1 cellular context compared by ENCODE assay signal in the genomic region with DNA sequence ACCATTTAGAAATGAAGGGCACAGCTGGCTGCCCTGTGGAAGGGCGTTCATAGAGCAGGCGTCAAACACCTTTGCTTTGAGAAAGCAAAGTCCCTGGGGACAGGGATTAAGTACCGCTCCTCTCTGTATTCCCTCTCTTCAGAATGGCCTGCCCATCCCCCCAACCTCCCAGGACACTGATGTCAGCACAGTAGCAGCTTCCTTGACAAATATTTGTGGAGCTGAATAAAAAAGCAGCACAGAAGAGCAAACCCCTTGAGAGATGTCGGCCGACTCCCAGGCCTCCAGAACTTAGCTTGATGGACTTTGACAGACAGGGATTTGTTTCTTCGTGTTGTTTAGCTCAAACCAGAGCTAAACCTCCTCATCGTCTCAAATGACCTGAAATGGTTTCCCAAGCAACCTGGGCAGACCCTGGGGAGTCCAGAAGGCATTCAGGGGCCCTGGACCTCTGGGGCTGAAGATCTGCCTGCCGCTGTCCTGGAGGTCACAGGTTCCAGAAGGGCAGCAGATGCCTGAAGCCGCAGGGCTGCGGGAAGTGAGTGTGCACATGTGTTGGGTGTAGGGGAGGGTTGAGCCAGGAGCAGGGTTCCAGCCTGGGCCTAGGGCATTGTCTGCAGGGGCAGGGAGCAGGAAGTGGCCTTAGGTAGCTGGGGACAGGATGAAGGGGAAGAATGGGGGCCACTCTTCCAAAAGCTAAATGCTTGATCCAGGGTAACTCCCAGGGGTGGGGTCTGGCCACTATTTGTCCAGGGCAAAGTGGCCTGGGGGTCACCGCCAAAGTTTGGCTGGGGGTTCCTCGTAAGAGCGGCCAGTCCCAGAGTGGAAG.
A peak's percentile ranks its signal among the peaks of the same experiment; 100 is the strongest.
TF ChIP-seq lines count a peak whose summit lies in the region.

No MANE protein-coding gene starts in this region.

TF ChIP-seq in HepG2, 621 proteins besides CTCF, POLR2A, EP300 and RAD21 (continued from another document and continues in another):
- TF ChIP-seq, protein P1, sequence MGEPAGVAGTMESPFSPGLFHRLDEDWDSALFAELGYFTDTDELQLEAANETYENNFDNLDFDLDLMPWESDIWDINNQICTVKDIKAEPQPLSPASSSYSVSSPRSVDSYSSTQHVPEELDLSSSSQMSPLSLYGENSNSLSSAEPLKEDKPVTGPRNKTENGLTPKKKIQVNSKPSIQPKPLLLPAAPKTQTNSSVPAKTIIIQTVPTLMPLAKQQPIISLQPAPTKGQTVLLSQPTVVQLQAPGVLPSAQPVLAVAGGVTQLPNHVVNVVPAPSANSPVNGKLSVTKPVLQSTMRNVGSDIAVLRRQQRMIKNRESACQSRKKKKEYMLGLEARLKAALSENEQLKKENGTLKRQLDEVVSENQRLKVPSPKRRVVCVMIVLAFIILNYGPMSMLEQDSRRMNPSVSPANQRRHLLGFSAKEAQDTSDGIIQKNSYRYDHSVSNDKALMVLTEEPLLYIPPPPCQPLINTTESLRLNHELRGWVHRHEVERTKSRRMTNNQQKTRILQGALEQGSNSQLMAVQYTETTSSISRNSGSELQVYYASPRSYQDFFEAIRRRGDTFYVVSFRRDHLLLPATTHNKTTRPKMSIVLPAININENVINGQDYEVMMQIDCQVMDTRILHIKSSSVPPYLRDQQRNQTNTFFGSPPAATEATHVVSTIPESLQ (CRISPR knock-in tag; conservative IDR thresholded peaks at IDR 0.05) = no peak
- TF ChIP-seq RARA (CRISPR knock-in tag; IDR thresholded peaks at IDR 0.05) = peak; percentile 38; the same call in 1 of the 2 replicates
- TF ChIP-seq, protein P2, sequence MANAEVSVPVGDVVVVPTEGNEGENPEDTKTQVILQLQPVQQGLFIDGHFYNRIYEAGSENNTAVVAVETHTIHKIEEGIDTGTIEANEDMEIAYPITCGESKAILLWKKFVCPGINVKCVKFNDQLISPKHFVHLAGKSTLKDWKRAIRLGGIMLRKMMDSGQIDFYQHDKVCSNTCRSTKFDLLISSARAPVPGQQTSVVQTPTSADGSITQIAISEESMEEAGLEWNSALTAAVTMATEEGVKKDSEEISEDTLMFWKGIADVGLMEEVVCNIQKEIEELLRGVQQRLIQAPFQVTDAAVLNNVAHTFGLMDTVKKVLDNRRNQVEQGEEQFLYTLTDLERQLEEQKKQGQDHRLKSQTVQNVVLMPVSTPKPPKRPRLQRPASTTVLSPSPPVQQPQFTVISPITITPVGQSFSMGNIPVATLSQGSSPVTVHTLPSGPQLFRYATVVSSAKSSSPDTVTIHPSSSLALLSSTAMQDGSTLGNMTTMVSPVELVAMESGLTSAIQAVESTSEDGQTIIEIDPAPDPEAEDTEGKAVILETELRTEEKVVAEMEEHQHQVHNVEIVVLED (CRISPR knock-in tag; IDR thresholded peaks at IDR 0.05; ENCODE audit: borderline replicate concordance) = no peak
- no peak for TF ChIP-seq MBNL3 (CRISPR knock-in tag; conservative IDR thresholded peaks at IDR 0.05)
- TF ChIP-seq, protein P3, sequence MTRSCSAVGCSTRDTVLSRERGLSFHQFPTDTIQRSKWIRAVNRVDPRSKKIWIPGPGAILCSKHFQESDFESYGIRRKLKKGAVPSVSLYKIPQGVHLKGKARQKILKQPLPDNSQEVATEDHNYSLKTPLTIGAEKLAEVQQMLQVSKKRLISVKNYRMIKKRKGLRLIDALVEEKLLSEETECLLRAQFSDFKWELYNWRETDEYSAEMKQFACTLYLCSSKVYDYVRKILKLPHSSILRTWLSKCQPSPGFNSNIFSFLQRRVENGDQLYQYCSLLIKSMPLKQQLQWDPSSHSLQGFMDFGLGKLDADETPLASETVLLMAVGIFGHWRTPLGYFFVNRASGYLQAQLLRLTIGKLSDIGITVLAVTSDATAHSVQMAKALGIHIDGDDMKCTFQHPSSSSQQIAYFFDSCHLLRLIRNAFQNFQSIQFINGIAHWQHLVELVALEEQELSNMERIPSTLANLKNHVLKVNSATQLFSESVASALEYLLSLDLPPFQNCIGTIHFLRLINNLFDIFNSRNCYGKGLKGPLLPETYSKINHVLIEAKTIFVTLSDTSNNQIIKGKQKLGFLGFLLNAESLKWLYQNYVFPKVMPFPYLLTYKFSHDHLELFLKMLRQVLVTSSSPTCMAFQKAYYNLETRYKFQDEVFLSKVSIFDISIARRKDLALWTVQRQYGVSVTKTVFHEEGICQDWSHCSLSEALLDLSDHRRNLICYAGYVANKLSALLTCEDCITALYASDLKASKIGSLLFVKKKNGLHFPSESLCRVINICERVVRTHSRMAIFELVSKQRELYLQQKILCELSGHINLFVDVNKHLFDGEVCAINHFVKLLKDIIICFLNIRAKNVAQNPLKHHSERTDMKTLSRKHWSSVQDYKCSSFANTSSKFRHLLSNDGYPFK (CRISPR knock-in tag; IDR thresholded peaks at IDR 0.05; ENCODE audit: borderline replicate concordance) = peak; percentile 40; the same call in 1 of the 2 replicates
- no peak for TF ChIP-seq RFX1 (IDR thresholded peaks at IDR 0.05)
- no peak for TF ChIP-seq ZNF451 (CRISPR knock-in tag; IDR thresholded peaks at IDR 0.05)
- TF ChIP-seq, protein P4, sequence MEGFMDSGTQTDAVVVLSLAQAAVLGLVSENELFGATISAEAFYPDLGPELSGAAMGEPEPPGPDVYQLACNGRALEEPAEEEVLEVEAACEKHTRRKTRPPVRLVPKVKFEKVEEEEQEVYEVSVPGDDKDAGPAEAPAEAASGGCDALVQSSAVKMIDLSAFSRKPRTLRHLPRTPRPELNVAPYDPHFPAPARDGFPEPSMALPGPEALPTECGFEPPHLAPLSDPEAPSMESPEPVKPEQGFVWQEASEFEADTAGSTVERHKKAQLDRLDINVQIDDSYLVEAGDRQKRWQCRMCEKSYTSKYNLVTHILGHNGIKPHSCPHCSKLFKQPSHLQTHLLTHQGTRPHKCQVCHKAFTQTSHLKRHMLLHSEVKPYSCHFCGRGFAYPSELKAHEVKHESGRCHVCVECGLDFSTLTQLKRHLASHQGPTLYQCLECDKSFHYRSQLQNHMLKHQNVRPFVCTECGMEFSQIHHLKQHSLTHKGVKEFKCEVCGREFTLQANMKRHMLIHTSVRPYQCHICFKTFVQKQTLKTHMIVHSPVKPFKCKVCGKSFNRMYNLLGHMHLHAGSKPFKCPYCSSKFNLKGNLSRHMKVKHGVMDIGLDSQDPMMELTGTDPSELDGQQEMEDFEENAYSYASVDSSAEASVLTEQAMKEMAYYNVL (CRISPR knock-in tag; IDR thresholded peaks at IDR 0.05; ENCODE audit: borderline replicate concordance) = no peak; the same call in 1 of the 2 replicates
- TF ChIP-seq HNRNPK (IDR thresholded peaks at IDR 0.05; ENCODE audit: low read depth, low read length, poor library complexity, severe bottlenecking) = no peak
- TF ChIP-seq, protein P5, sequence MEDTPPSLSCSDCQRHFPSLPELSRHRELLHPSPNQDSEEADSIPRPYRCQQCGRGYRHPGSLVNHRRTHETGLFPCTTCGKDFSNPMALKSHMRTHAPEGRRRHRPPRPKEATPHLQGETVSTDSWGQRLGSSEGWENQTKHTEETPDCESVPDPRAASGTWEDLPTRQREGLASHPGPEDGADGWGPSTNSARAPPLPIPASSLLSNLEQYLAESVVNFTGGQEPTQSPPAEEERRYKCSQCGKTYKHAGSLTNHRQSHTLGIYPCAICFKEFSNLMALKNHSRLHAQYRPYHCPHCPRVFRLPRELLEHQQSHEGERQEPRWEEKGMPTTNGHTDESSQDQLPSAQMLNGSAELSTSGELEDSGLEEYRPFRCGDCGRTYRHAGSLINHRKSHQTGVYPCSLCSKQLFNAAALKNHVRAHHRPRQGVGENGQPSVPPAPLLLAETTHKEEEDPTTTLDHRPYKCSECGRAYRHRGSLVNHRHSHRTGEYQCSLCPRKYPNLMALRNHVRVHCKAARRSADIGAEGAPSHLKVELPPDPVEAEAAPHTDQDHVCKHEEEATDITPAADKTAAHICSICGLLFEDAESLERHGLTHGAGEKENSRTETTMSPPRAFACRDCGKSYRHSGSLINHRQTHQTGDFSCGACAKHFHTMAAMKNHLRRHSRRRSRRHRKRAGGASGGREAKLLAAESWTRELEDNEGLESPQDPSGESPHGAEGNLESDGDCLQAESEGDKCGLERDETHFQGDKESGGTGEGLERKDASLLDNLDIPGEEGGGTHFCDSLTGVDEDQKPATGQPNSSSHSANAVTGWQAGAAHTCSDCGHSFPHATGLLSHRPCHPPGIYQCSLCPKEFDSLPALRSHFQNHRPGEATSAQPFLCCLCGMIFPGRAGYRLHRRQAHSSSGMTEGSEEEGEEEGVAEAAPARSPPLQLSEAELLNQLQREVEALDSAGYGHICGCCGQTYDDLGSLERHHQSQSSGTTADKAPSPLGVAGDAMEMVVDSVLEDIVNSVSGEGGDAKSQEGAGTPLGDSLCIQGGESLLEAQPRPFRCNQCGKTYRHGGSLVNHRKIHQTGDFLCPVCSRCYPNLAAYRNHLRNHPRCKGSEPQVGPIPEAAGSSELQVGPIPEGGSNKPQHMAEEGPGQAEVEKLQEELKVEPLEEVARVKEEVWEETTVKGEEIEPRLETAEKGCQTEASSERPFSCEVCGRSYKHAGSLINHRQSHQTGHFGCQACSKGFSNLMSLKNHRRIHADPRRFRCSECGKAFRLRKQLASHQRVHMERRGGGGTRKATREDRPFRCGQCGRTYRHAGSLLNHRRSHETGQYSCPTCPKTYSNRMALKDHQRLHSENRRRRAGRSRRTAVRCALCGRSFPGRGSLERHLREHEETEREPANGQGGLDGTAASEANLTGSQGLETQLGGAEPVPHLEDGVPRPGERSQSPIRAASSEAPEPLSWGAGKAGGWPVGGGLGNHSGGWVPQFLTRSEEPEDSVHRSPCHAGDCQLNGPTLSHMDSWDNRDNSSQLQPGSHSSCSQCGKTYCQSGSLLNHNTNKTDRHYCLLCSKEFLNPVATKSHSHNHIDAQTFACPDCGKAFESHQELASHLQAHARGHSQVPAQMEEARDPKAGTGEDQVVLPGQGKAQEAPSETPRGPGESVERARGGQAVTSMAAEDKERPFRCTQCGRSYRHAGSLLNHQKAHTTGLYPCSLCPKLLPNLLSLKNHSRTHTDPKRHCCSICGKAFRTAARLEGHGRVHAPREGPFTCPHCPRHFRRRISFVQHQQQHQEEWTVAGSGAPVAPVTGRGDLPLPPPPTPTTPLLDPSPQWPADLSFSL (CRISPR knock-in tag; IDR thresholded peaks at IDR 0.05) = no peak
- TF ChIP-seq TAF1 (CRISPR knock-in tag; IDR thresholded peaks at IDR 0.05) = peak; percentile 65
- TF ChIP-seq, protein P6, sequence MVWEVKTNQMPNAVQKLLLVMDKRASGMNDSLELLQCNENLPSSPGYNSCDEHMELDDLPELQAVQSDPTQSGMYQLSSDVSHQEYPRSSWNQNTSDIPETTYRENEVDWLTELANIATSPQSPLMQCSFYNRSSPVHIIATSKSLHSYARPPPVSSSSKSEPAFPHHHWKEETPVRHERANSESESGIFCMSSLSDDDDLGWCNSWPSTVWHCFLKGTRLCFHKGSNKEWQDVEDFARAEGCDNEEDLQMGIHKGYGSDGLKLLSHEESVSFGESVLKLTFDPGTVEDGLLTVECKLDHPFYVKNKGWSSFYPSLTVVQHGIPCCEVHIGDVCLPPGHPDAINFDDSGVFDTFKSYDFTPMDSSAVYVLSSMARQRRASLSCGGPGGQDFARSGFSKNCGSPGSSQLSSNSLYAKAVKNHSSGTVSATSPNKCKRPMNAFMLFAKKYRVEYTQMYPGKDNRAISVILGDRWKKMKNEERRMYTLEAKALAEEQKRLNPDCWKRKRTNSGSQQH (CRISPR knock-in tag; IDR thresholded peaks at IDR 0.05; ENCODE audit: low read depth) = 0 out of 2 replicates have a peak, but pooled peaks have one; percentile 47
- TF ChIP-seq, protein P7, sequence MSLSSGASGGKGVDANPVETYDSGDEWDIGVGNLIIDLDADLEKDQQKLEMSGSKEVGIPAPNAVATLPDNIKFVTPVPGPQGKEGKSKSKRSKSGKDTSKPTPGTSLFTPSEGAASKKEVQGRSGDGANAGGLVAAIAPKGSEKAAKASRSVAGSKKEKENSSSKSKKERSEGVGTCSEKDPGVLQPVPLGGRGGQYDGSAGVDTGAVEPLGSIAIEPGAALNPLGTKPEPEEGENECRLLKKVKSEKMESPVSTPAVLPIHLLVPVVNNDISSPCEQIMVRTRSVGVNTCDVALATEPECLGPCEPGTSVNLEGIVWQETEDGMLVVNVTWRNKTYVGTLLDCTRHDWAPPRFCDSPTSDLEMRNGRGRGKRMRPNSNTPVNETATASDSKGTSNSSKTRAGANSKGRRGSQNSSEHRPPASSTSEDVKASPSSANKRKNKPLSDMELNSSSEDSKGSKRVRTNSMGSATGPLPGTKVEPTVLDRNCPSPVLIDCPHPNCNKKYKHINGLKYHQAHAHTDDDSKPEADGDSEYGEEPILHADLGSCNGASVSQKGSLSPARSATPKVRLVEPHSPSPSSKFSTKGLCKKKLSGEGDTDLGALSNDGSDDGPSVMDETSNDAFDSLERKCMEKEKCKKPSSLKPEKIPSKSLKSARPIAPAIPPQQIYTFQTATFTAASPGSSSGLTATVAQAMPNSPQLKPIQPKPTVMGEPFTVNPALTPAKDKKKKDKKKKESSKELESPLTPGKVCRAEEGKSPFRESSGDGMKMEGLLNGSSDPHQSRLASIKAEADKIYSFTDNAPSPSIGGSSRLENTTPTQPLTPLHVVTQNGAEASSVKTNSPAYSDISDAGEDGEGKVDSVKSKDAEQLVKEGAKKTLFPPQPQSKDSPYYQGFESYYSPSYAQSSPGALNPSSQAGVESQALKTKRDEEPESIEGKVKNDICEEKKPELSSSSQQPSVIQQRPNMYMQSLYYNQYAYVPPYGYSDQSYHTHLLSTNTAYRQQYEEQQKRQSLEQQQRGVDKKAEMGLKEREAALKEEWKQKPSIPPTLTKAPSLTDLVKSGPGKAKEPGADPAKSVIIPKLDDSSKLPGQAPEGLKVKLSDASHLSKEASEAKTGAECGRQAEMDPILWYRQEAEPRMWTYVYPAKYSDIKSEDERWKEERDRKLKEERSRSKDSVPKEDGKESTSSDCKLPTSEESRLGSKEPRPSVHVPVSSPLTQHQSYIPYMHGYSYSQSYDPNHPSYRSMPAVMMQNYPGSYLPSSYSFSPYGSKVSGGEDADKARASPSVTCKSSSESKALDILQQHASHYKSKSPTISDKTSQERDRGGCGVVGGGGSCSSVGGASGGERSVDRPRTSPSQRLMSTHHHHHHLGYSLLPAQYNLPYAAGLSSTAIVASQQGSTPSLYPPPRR (CRISPR knock-in tag; IDR thresholded peaks at IDR 0.05; ENCODE audit: borderline replicate concordance) = no peak
- TF ChIP-seq, protein P8, sequence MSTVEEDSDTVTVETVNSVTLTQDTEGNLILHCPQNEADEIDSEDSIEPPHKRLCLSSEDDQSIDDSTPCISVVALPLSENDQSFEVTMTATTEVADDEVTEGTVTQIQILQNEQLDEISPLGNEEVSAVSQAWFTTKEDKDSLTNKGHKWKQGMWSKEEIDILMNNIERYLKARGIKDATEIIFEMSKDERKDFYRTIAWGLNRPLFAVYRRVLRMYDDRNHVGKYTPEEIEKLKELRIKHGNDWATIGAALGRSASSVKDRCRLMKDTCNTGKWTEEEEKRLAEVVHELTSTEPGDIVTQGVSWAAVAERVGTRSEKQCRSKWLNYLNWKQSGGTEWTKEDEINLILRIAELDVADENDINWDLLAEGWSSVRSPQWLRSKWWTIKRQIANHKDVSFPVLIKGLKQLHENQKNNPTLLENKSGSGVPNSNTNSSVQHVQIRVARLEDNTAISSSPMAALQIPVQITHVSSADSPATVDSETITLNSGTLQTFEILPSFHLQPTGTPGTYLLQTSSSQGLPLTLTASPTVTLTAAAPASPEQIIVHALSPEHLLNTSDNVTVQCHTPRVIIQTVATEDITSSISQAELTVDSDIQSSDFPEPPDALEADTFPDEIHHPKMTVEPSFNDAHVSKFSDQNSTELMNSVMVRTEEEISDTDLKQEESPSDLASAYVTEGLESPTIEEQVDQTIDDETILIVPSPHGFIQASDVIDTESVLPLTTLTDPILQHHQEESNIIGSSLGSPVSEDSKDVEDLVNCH (CRISPR knock-in tag; IDR thresholded peaks at IDR 0.05) = no peak
- TF ChIP-seq MTA1 (CRISPR knock-in tag; IDR thresholded peaks at IDR 0.05; ENCODE audit: borderline replicate concordance) = peak; percentile 65; the same call in 1 of the 2 replicates
